In the genomic region with DNA sequence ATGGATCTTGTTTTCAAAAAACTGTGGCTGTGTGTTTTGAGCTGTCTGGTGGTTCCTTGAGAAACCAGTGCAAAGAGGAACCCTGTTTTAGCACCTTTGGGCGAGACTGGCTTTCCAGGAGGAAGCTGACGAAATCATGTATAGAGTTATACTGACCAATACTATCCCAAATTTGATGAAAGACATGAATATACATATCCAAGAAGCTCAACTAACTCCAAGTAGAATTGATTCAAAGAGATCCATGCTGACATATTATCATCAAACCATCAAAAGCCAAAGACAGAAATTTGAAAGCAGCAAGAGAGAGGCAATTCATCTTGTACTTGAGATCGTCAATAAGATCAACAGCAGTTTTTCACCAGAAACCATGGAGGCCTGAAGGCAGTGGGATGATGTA, we compare ENCODE assay signal across 9 cellular contexts.
"Had no signal": no experiment of that assay in that cellular context is flagged by ENCODE, and none has a peak within 500 bp of the region (broad histone marks: within the 10 kb centered on the region; RNA-seq: fewer than 3 reads in every experiment).

No MANE protein-coding gene starts in this region.

- FAIRE-seq: K562 had no signal

- ATAC-seq: HCT116, K562 had no signal

- H3K9ac ChIP-seq: GM23248 had no signal

- H3K36me3 ChIP-seq: HAP-1 had no signal

- H3K27ac ChIP-seq: GM23248, HL-60 had no signal

- H2AFZ ChIP-seq: GM23248 had no signal

- H3K4me3 ChIP-seq: GM23248, HAP-1, K562 had no signal

- H3K4me1 ChIP-seq: HAP-1 had no signal

- DNase-seq: GM23248, GOT3, H7, IMR-90, KG1 had no signal
